In genomic region chr3:15795563-15796308, GRCh38 we compare ENCODE assay signal across 1 cellular context.
TF ChIP-seq lines count a peak whose summit lies in the region.

No MANE protein-coding gene starts in this region.

TF ChIP-seq in GM12878, 131 proteins besides CTCF, POLR2A, EP300 and RAD21 (continued from another document):
- TF ChIP-seq E2F8 (IDR thresholded peaks at IDR 0.05; ENCODE audit: low read depth, partially characterized antibody) = no peak
- TF ChIP-seq BMI1 (IDR thresholded peaks at IDR 0.05; ENCODE audit: borderline replicate concordance) = peak; percentile 96
- no peak for TF ChIP-seq SMARCA5 (IDR thresholded peaks at IDR 0.05)
- peak; percentile 68 for TF ChIP-seq NKRF (conservative IDR thresholded peaks at IDR 0.05)
- no peak for TF ChIP-seq SMAD5 (IDR thresholded peaks at IDR 0.05; ENCODE audit: low read depth)
- no peak for TF ChIP-seq NFXL1 (IDR thresholded peaks at IDR 0.05; ENCODE audit: borderline replicate concordance)
- TF ChIP-seq ZNF384 (IDR thresholded peaks at IDR 0.05; ENCODE audit: borderline replicate concordance, low read depth, low read length) = no peak
- TF ChIP-seq ZBTB33 (IDR thresholded peaks at IDR 0.05) = no peak
- no peak for TF ChIP-seq ZNF274 (IDR thresholded peaks at IDR 0.05; ENCODE audit: insufficient read depth, insufficient read length)
- no peak for TF ChIP-seq TCF12 (IDR thresholded peaks at IDR 0.05; ENCODE audit: low read depth, low read length)
- no peak for TF ChIP-seq ZBTB11 (CRISPR knock-in tag; IDR thresholded peaks at IDR 0.05)
- no peak for TF ChIP-seq HCFC1 (IDR thresholded peaks at IDR 0.05; ENCODE audit: low read length)
- no peak for TF ChIP-seq FOS (IDR thresholded peaks at IDR 0.05; ENCODE audit: borderline replicate concordance, extremely low read depth, insufficient read length)
